8 cellular contexts compared by ENCODE assay signal in genomic region chr13:110915874-110916670, GRCh38. TPM values are rescaled to one million over a fixed set of nuclear protein-coding genes. Genes with fewer than 3 reads are reported as not detected.
DNase-seq lines count a peak whose midpoint lies in the region; ATAC-seq and TF ChIP-seq lines count a peak whose summit lies in the region.

No MANE protein-coding gene starts in this region.

- H3K4me1 Mint-ChIP-seq in endothelial cell (ENCODE audit: unreplicated experiment) = peaks cover 24% of the 10 kb centered on the region
- H3K4me1 Mint-ChIP-seq in nephron = peaks cover 35% of the 10 kb centered on the region

- H3K9me3 Mint-ChIP-seq in endothelial cell (ENCODE audit: unreplicated experiment) (no peaks in the 10 kb centered on the region), nephron (no peaks in the 10 kb centered on the region)

- peaks cover 8 to 53% (median 31%) of the 10 kb centered on the region in 12 donors for H3K4me1 ChIP-seq in heart left ventricle

- peaks cover 0 to 5% (median 0%) of the 10 kb centered on the region in 9 donors for H3K36me3 ChIP-seq in heart left ventricle

- H3K4me3 Mint-ChIP-seq in endothelial cell (ENCODE audit: unreplicated experiment) (peak overlapping the region; percentile 88), nephron (peak overlapping the region; percentile 80 to 85 (median 84))

- H3K36me3 Mint-ChIP-seq in endothelial cell (ENCODE audit: low read depth, unreplicated experiment) (no peaks in the 10 kb centered on the region), nephron (ENCODE audit: low read depth) (no peaks in the 10 kb centered on the region)

- DNase-seq in heart left ventricle = no peak
- no peak for DNase-seq in Right ventricle myocardium superior
- DNase-seq in RWPE1 (ENCODE audit: low spot score) = peak; percentile 30
- DNase-seq in endothelial cell (ENCODE audit: low spot score) = no peak
- no peak for DNase-seq in effector CD4-positive, alpha-beta T cell
- no peak for DNase-seq in C1 segment of cervical spinal cord (lab: John Stamatoyannopoulos, UW)
- DNase-seq in NCI-H1436 treated with DMSO at 0.1 percent for 48 hours (lab: John Stamatoyannopoulos, UW) = no peak

- H3K27ac ChIP-seq in heart left ventricle (peak overlapping the region; percentile 93 to 100 (median 100)), RWPE1 (peak overlapping the region; percentile 98)

- CTCF ChIA-PET in RWPE1 (lab: Yijun Ruan, JAX) = interaction anchor here (0.6 to 1.3 kb wide), 5 partner anchors 44 to 998 kb away, joined by 3 to 4 read pairs (median 3); no protein-coding TSS in a partner anchor

- no peak for TF ChIP-seq POLR2A in heart left ventricle (IDR thresholded peaks at IDR 0.05)

- H3K9me3 ChIP-seq in heart left ventricle = no peaks in the 10 kb centered on the region

- POLR2A ChIA-PET in RWPE1 (lab: Yijun Ruan, JAX; ENCODE audit: low non-redundant PET) = interaction anchor here (0.6 to 0.9 kb wide), 2 partner anchors 210 to 460 kb away, joined by 3 to 5 read pairs; no protein-coding TSS in a partner anchor

- H3K4me3 ChIP-seq in heart left ventricle = peak overlapping the region; percentile 71 to 99 (median 96)

- H3K27me3 Mint-ChIP-seq in endothelial cell (ENCODE audit: unreplicated experiment) = no peaks in the 10 kb centered on the region
- H3K27me3 Mint-ChIP-seq in nephron (ENCODE audit: low read depth) = peaks cover 3% of the 10 kb centered on the region

- H3K27ac Mint-ChIP-seq in endothelial cell (ENCODE audit: unreplicated experiment) = peak overlapping the region; percentile 61
- H3K27ac Mint-ChIP-seq in nephron = peak overlapping the region; percentile 83 to 95 (median 89)

- H3K27me3 ChIP-seq in heart left ventricle = no peaks in the 10 kb centered on the region

- no peak for ATAC-seq in heart left ventricle
- ATAC-seq in Right ventricle myocardium superior (ENCODE audit: poor library complexity) = no peak

- intact Hi-C loops in heart left ventricle (cut with DNase I) = loop anchor here (1.0 to 10.0 kb wide), 17 partner anchors 45 to 301 kb away; partner anchors contain the start of genes ING1 (in 6 of the 10) and CARS2 (in 1 of the 10)
- intact Hi-C loops in Right ventricle myocardium superior (cut with DNase I) = loop anchor here (10.0 kb wide), 2 partner anchors 201 to 309 kb away; partner anchors contain the start of gene ING1

- 16 to 19% (median 18%) methylated on average over 16 to 17 of the region's 17 CpGs for WGBS in heart left ventricle, 4 donors

- TF ChIP-seq CTCF in heart left ventricle (IDR thresholded peaks at IDR 0.05) (no peak), RWPE1 (conservative IDR thresholded peaks at IDR 0.05; ENCODE audit: low read depth) (no peak), endothelial cell (IDR thresholded peaks at IDR 0.05; ENCODE audit: unreplicated experiment) (no peak), nephron (IDR thresholded peaks at IDR 0.05; ENCODE audit: unreplicated experiment in 3 of 3) (no peak)

RNA-seq across cellular contexts. Expression of gene ANKRD10, which starts 1.2 kb away (rescaled TPM):
- total RNA-seq in heart left ventricle (10 to 100 TPM; 37.9 to 81.3 (median 49.7) TPM), Right ventricle myocardium superior (45.3 TPM), endothelial cell (ENCODE audit: unreplicated experiment) (160 TPM)
- polyA plus RNA-seq in heart left ventricle = 10 to 100 TPM; 37.7 to 43.4 TPM
